20 cellular contexts compared by ENCODE assay signal in the genomic region with DNA sequence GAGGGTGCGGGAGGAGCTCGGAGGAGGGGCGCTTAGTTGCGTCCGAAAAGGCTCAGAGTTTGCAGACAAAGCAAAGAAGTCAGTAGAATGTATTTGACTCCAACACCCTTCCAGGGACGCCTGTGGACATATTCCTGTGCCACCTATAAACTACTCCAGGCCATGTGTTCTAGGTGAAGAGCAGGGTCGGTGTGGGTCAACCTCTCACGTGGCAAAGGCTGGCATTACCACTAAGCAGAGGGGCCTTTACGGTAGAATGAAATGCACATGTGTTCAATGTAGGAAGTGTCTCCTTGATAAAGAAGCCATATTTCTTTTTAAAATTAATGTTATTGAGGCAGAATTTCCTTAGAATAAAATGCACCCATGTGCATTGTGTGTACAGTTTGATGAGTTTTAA. TPM values are rescaled to one million over a fixed set of nuclear protein-coding genes. Genes with fewer than 3 reads are reported as not detected.
DNase-seq lines count a peak whose midpoint lies in the region; ATAC-seq and TF ChIP-seq lines count a peak whose summit lies in the region.
"Had no signal": no experiment of that assay in that cellular context is flagged by ENCODE, and none has a peak within 500 bp of the region (broad histone marks: within the 10 kb centered on the region; RNA-seq: fewer than 3 reads in every experiment).

No MANE protein-coding gene starts in this region.

- TF ChIP-seq CTCF in endothelial cell (IDR thresholded peaks at IDR 0.05; ENCODE audit: unreplicated experiment), result no peak
- TF ChIP-seq CTCF in nephron progenitor cell (IDR thresholded peaks at IDR 0.05), result no peak
- no peak for TF ChIP-seq CTCF in vagina (IDR thresholded peaks at IDR 0.05)

- H3K27ac ChIP-seq in right cardiac atrium (ENCODE audit: low read length), result no peak overlapping the region
- H3K27ac ChIP-seq in vagina, result no peak overlapping the region
- H3K27ac ChIP-seq: A549 had no signal

- POLR2A ChIA-PET in naive thymus-derived CD8-positive, alpha-beta T cell (lab: Charles Lee), result no interaction called here

- intact Hi-C loops in left ventricle myocardium superior (cut with micrococcal nuclease), result no loop called here
- intact Hi-C loops in right cardiac atrium (cut with DNase I), result no loop called here
- intact Hi-C loops in vagina (cut with DNase I), result no loop called here

- no peaks in the 10 kb centered on the region for H3K9me3 ChIP-seq in right cardiac atrium (ENCODE audit: control insufficient read depth, low read length)
- no peaks in the 10 kb centered on the region for H3K9me3 ChIP-seq in vagina
- H3K9me3 ChIP-seq: A549, Caco-2 had no signal

- H3K36me3 Mint-ChIP-seq in endothelial cell (ENCODE audit: low read depth, unreplicated experiment) (peaks cover 36% of the 10 kb centered on the region), nephron progenitor cell (ENCODE audit: low read depth) (peaks cover 24% of the 10 kb centered on the region)
- peaks cover 0 to 54% (median 18%) of the 10 kb centered on the region in 3 donors for H3K36me3 Mint-ChIP-seq in naive thymus-derived CD8-positive, alpha-beta T cell

- no peak for DNase-seq in left ventricle myocardium superior
- no peak for DNase-seq in right cardiac atrium
- no peak for DNase-seq in endothelial cell (ENCODE audit: low spot score)
- no peak for DNase-seq in nephron progenitor cell
- no peak for DNase-seq in naive thymus-derived CD8-positive, alpha-beta T cell
- no peak for DNase-seq in SKM-1 treated with dmso at 0.1 percent for 144 hours (lab: John Stamatoyannopoulos, UW; ENCODE audit: unreplicated experiment)
- DNase-seq in vagina (ENCODE audit: extremely low spot score in 2 of 2), result no peak
- DNase-seq: 8988T; ACHN; AML-193; C1 segment of cervical spinal cord; Caco-2; CD4-positive, alpha-beta memory T cell; DMS53; DMS79 treated with DMSO at 0.1 percent for 48 hours; GF-D8; H9 had no signal

- TF ChIP-seq POLR2A in vagina (IDR thresholded peaks at IDR 0.05), result no peak

- H3K4me1 ChIP-seq in right cardiac atrium (ENCODE audit: control insufficient read depth, insufficient read depth, low read length), result no peaks in the 10 kb centered on the region
- H3K4me1 ChIP-seq in vagina, result no peaks in the 10 kb centered on the region
- H3K4me1 ChIP-seq: A549, Caco-2 had no signal

- H3K4me3 Mint-ChIP-seq in endothelial cell (ENCODE audit: unreplicated experiment) (peak overlapping the region; percentile 37), nephron progenitor cell (no peak overlapping the region)
- H3K4me3 Mint-ChIP-seq in naive thymus-derived CD8-positive, alpha-beta T cell, result no peak overlapping the region
- H3K4me3 Mint-ChIP-seq: CD4-positive, alpha-beta memory T cell; GM23338; H9 had no signal

- H3K9me3 Mint-ChIP-seq in endothelial cell (ENCODE audit: unreplicated experiment) (no peaks in the 10 kb centered on the region), nephron progenitor cell (no peaks in the 10 kb centered on the region)
- H3K9me3 Mint-ChIP-seq in naive thymus-derived CD8-positive, alpha-beta T cell, result no peaks in the 10 kb centered on the region
- H3K9me3 Mint-ChIP-seq: CD4-positive, alpha-beta memory T cell; GM23338; H9 had no signal

- ATAC-seq in left ventricle myocardium superior, result peak; percentile 22
- ATAC-seq in right cardiac atrium, result no peak
- no peak for ATAC-seq in naive thymus-derived CD8-positive, alpha-beta T cell
- ATAC-seq: A549, GM23338, HCT116 had no signal

- H3K4me1 Mint-ChIP-seq in endothelial cell (ENCODE audit: unreplicated experiment) (peaks cover 7% of the 10 kb centered on the region), nephron progenitor cell (peaks cover 5% of the 10 kb centered on the region)
- peaks cover 0 to 6% (median 1%) of the 10 kb centered on the region in 4 donors for H3K4me1 Mint-ChIP-seq in naive thymus-derived CD8-positive, alpha-beta T cell
- H3K4me1 Mint-ChIP-seq: H9 had no signal

- peaks cover 5% of the 10 kb centered on the region for H3K27me3 Mint-ChIP-seq in endothelial cell (ENCODE audit: unreplicated experiment)
- no peaks in the 10 kb centered on the region for H3K27me3 Mint-ChIP-seq in nephron progenitor cell (ENCODE audit: low read depth, poor library complexity)
- no peaks in the 10 kb centered on the region for H3K27me3 Mint-ChIP-seq in naive thymus-derived CD8-positive, alpha-beta T cell
- H3K27me3 Mint-ChIP-seq: CD4-positive, alpha-beta memory T cell had no signal

- 81% methylated on average over 9 of the region's 9 CpGs for WGBS in right cardiac atrium

- H3K27me3 ChIP-seq in right cardiac atrium (ENCODE audit: control insufficient read depth, insufficient read depth), result no peaks in the 10 kb centered on the region
- H3K27me3 ChIP-seq in vagina, result no peaks in the 10 kb centered on the region

- H3K27ac Mint-ChIP-seq in endothelial cell (ENCODE audit: unreplicated experiment) (no peak overlapping the region), nephron progenitor cell (peak overlapping the region; percentile 44)
- no peak overlapping the region for H3K27ac Mint-ChIP-seq in naive thymus-derived CD8-positive, alpha-beta T cell
- H3K27ac Mint-ChIP-seq: CD4-positive, alpha-beta memory T cell had no signal

- H3K36me3 ChIP-seq in vagina, result peaks cover 0 to 43% of the 10 kb centered on the region in 2 donors

- H3K4me3 ChIP-seq in right cardiac atrium (ENCODE audit: low read length) (no peak overlapping the region), vagina (no peak overlapping the region)
- H3K4me3 ChIP-seq: A549, GM23338 had no signal

RNA-seq across cellular contexts. Expression of a gene that starts 15.4 kb away (rescaled TPM):
- total RNA-seq in left ventricle myocardium superior (59.3 TPM), right cardiac atrium (10 to 100 TPM; 25.5 to 39.4 (median 33.9) TPM), endothelial cell (ENCODE audit: unreplicated experiment) (16.0 TPM), vagina (7.1 TPM)
- 21.5 TPM for polyA plus RNA-seq in right cardiac atrium
- 10 to 100 TPM; 23.0 to 24.4 TPM for total RNA-seq in naive thymus-derived CD8-positive, alpha-beta T cell
- polyA plus RNA-seq in naive thymus-derived CD8-positive, alpha-beta T cell, result 10 to 100 TPM in 1 of 3 donors, 1 to 10 TPM in 2; 8.7 to 13.0 (median 9.8) TPM

RNA-seq across cellular contexts. Expression of a gene that starts 25.3 kb away (rescaled TPM):
- total RNA-seq in left ventricle myocardium superior (50.2 TPM), right cardiac atrium (10 to 100 TPM; 44.7 to 56.5 (median 52.0) TPM), endothelial cell (ENCODE audit: unreplicated experiment) (43.5 TPM), vagina (67.0 TPM)
- 65.2 TPM for polyA plus RNA-seq in right cardiac atrium
- 10 to 100 TPM; 74.8 to 75.9 TPM for total RNA-seq in naive thymus-derived CD8-positive, alpha-beta T cell
- 100 to 1,000 TPM; 109 to 142 (median 139) TPM for polyA plus RNA-seq in naive thymus-derived CD8-positive, alpha-beta T cell
